ENCODE assay signal across 1 cellular context in genomic region chr11:93519179-93519578, GRCh38.
TF ChIP-seq lines count a peak whose summit lies in the region.

No MANE protein-coding gene starts in this region.

TF ChIP-seq in GM23338, 12 proteins besides CTCF, POLR2A, EP300 and RAD21 (continued from another document):
- TF ChIP-seq ZNF462 (CRISPR knock-in tag; IDR thresholded peaks at IDR 0.05) = no peak
- no peak for TF ChIP-seq NANOG (IDR thresholded peaks at IDR 0.05; ENCODE audit: borderline replicate concordance)
- no peak for TF ChIP-seq ETS1 (IDR thresholded peaks at IDR 0.05)
- TF ChIP-seq STAT1 (IDR thresholded peaks at IDR 0.05; ENCODE audit: unreplicated experiment) = no peak
- no peak for TF ChIP-seq JUNB (IDR thresholded peaks at IDR 0.05; ENCODE audit: unreplicated experiment)
- no peak for TF ChIP-seq REST (IDR thresholded peaks at IDR 0.05; ENCODE audit: unreplicated experiment)
- no peak for TF ChIP-seq ZNF331 (CRISPR knock-in tag; IDR thresholded peaks at IDR 0.05; ENCODE audit: low read depth)
- no peak for TF ChIP-seq ZNF114 (CRISPR knock-in tag; IDR thresholded peaks at IDR 0.05)
- no peak for TF ChIP-seq EZH2 (IDR thresholded peaks at IDR 0.05; ENCODE audit: low read depth, unreplicated experiment)
